ENCODE assay signal across 1 cellular context in the genomic region with DNA sequence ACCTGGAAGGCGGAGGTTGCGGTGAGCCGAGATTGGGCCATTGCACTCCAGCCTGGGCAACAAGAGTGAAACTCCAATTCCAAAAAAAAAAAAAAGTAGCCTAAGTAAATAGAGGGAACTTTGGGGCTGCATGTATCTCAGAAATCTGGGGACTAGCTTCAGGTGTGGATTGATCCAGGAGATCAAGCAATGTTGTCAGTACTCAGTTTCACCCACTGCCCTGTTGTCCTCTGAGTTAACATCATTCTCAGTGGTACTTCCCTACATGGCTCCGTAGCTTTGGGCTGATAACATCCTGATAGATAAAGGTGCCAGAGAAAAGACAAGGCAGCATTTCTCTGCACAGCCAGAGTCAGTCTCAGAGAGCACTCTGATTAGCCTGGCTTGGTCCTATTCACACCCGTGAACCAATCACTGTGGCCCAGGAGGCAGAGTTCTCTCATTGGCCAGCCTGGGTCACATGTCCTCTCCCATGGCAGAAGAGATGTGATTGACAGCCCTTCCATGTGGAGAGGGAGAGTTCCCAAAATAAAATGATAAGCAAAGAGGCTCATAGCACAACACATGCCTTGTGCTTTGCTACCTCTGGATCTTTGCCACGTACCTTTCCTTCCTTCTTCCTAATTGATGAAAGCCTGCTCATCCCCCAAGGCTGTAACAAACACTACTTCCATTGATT.
TF ChIP-seq lines count a peak whose summit lies in the region.

No MANE protein-coding gene starts in this region.

TF ChIP-seq in GM12878, 131 proteins besides CTCF, POLR2A, EP300 and RAD21 (continued from another document):
- TF ChIP-seq, protein P1, sequence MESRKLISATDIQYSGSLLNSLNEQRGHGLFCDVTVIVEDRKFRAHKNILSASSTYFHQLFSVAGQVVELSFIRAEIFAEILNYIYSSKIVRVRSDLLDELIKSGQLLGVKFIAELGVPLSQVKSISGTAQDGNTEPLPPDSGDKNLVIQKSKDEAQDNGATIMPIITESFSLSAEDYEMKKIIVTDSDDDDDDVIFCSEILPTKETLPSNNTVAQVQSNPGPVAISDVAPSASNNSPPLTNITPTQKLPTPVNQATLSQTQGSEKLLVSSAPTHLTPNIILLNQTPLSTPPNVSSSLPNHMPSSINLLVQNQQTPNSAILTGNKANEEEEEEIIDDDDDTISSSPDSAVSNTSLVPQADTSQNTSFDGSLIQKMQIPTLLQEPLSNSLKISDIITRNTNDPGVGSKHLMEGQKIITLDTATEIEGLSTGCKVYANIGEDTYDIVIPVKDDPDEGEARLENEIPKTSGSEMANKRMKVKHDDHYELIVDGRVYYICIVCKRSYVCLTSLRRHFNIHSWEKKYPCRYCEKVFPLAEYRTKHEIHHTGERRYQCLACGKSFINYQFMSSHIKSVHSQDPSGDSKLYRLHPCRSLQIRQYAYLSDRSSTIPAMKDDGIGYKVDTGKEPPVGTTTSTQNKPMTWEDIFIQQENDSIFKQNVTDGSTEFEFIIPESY (IDR thresholded peaks at IDR 0.05): no peak
- TF ChIP-seq STAT3 (IDR thresholded peaks at IDR 0.05; ENCODE audit: low read depth, low read length) (no peak), CHD2 (IDR thresholded peaks at IDR 0.05; ENCODE audit: borderline replicate concordance, low read depth, low read length) (no peak), YY1 (IDR thresholded peaks at IDR 0.05; ENCODE audit: low read depth, low read length) (no peak), TAF1 (IDR thresholded peaks at IDR 0.05; ENCODE audit: borderline replicate concordance, low read depth, low read length) (no peak), CBX5 (IDR thresholded peaks at IDR 0.05; ENCODE audit: low read depth) (no peak), IKZF1 (conservative IDR thresholded peaks at IDR 0.05) (no peak), PKNOX1 (IDR thresholded peaks at IDR 0.05) (peak; percentile 74), TARDBP (IDR thresholded peaks at IDR 0.05; ENCODE audit: borderline replicate concordance) (no peak), ZZZ3 (IDR thresholded peaks at IDR 0.05; ENCODE audit: control insufficient read depth, insufficient read length, low read depth) (no peak), RB1 (IDR thresholded peaks at IDR 0.05; ENCODE audit: borderline replicate concordance) (no peak), CEBPB (IDR thresholded peaks at IDR 0.05; ENCODE audit: borderline replicate concordance in 1 of 2, low read depth in 2 of 2, low read length in 2 of 2) (no peak), LARP7 (IDR thresholded peaks at IDR 0.05) (no peak)
- TF ChIP-seq, protein P2, sequence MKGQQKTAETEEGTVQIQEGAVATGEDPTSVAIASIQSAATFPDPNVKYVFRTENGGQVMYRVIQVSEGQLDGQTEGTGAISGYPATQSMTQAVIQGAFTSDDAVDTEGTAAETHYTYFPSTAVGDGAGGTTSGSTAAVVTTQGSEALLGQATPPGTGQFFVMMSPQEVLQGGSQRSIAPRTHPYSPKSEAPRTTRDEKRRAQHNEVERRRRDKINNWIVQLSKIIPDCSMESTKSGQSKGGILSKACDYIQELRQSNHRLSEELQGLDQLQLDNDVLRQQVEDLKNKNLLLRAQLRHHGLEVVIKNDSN (IDR thresholded peaks at IDR 0.05; ENCODE audit: borderline replicate concordance, extremely low read length, insufficient read depth, low read depth, low read length): peak; percentile 37
